In genomic region chr21:43373387-43374227, GRCh38 we compare ENCODE assay signal across 26 cellular contexts. TPM values are rescaled to one million over a fixed set of nuclear protein-coding genes. Genes with fewer than 3 reads are reported as not detected.
DNase-seq lines count a peak whose midpoint lies in the region; ATAC-seq, FAIRE-seq and TF ChIP-seq lines count a peak whose summit lies in the region.
"Had no signal": no experiment of that assay in that cellular context is flagged by ENCODE, and none has a peak within 500 bp of the region (broad histone marks: within the 10 kb centered on the region; RNA-seq: fewer than 3 reads in every experiment).

No MANE protein-coding gene starts in this region.

- peak overlapping the region; percentile 49 for H3K9ac ChIP-seq in keratinocyte (ENCODE audit: control insufficient read depth, extremely low read depth, insufficient read depth, low read length)
- H3K9ac ChIP-seq in smooth muscle cell (ENCODE audit: low read depth) = no peak overlapping the region

- peak overlapping the region; percentile 31 for H3K4me2 ChIP-seq in keratinocyte (ENCODE audit: control insufficient read depth, extremely low read depth, insufficient read depth, low read depth, low read length)
- no peak overlapping the region for H3K4me2 ChIP-seq in smooth muscle cell

- H3F3A ChIP-seq in smooth muscle cell (ENCODE audit: low read depth) = peaks cover 4% of the 10 kb centered on the region

- dilution Hi-C loops in keratinocyte (cut with MboI; ENCODE audit: extremely low pct_ligation_motif_present, low sequenced_read_pairs) = no loop called here

- ATAC-seq in RWPE2 (ENCODE audit: low read depth) (no peak), HG02623 (IDR thresholded peaks at IDR 0.05; ENCODE audit: unreplicated experiment) (no peak)
- ATAC-seq: activated CD8-positive, alpha-beta T cell treated with anti-CD3 and anti-CD28 coated beads, Interleukin-2, amount 10 ng/mL, durations not matched to agents 7 days and 5 days; HCT116 had no signal

- H3K79me2 ChIP-seq in keratinocyte (ENCODE audit: control insufficient read depth, insufficient read depth, low read length) (no peaks in the 10 kb centered on the region), smooth muscle cell (ENCODE audit: low read depth) (no peaks in the 10 kb centered on the region)

- H4K20me1 ChIP-seq in keratinocyte (ENCODE audit: control insufficient read depth, extremely low read depth, insufficient read depth, low read length) = no peaks in the 10 kb centered on the region
- H4K20me1 ChIP-seq in smooth muscle cell (ENCODE audit: low read depth) = no peaks in the 10 kb centered on the region

- H3K9me1 ChIP-seq in keratinocyte (ENCODE audit: control insufficient read depth, extremely low read depth, insufficient read depth, low read length) = no peaks in the 10 kb centered on the region

- no peaks in the 10 kb centered on the region for H3K27me3 ChIP-seq in RWPE2 (ENCODE audit: insufficient read depth, poor library complexity, severe bottlenecking)
- no peaks in the 10 kb centered on the region for H3K27me3 ChIP-seq in keratinocyte (ENCODE audit: control insufficient read depth, extremely low read depth, insufficient read depth, low read length)
- no peaks in the 10 kb centered on the region for H3K27me3 ChIP-seq in smooth muscle cell (ENCODE audit: low read depth)
- no peaks in the 10 kb centered on the region for H3K27me3 ChIP-seq in HAP-1 (ENCODE audit: low read depth)
- H3K27me3 ChIP-seq: Peyer's patch, uterus had no signal

- no peak for TF ChIP-seq CTCF in C4-2B (conservative IDR thresholded peaks at IDR 0.05)
- no peak for TF ChIP-seq CTCF in RWPE2 (IDR thresholded peaks at IDR 0.05; ENCODE audit: poor library complexity, severe bottlenecking)
- no peak for TF ChIP-seq CTCF in keratinocyte (optimal IDR thresholded peaks at IDR 0.05 in 1 of 3, IDR thresholded peaks at IDR 0.05 in 1 of 3, conservative IDR thresholded peaks at IDR 0.05 in 1 of 3; ENCODE audit: extremely low read depth in 1 of 3, insufficient read depth in 2 of 3, low read length in 3 of 3)
- no peak for TF ChIP-seq CTCF in smooth muscle cell (IDR thresholded peaks at IDR 0.05; ENCODE audit: borderline replicate concordance, insufficient read depth, poor library complexity, severe bottlenecking)

- H3K4me3 ChIP-seq in RWPE2 (ENCODE audit: severe bottlenecking) (no peak overlapping the region), keratinocyte (ENCODE audit: control insufficient read depth in 2 of 3, extremely low read depth in 1 of 3, insufficient read depth in 2 of 3, low read depth in 1 of 3, low read length in 3 of 3) (no peak overlapping the region), smooth muscle cell (no peak overlapping the region), HAP-1 (no peak overlapping the region)
- H3K4me3 ChIP-seq: Peyer's patch, psoas muscle, SJCRH30, uterus had no signal

- H3K9me3 ChIP-seq in RWPE2 (ENCODE audit: severe bottlenecking) (no peaks in the 10 kb centered on the region), keratinocyte (ENCODE audit: control insufficient read depth, low read depth, low read length) (no peaks in the 10 kb centered on the region), smooth muscle cell (replicated peaks; ENCODE audit: low read depth) (no peaks in the 10 kb centered on the region), HAP-1 (no peaks in the 10 kb centered on the region)
- H3K9me3 ChIP-seq: Peyer's patch, psoas muscle, SJCRH30, uterus had no signal

- H3K36me3 ChIP-seq in RWPE2 (ENCODE audit: low read depth) (no peaks in the 10 kb centered on the region), keratinocyte (ENCODE audit: control insufficient read depth in 2 of 2, extremely low read depth in 1 of 2, insufficient read depth in 2 of 2, low read length in 2 of 2) (no peaks in the 10 kb centered on the region), smooth muscle cell (ENCODE audit: low read depth) (no peaks in the 10 kb centered on the region), HAP-1 (replicated peaks) (no peaks in the 10 kb centered on the region)
- H3K36me3 ChIP-seq: Peyer's patch, SJCRH30, uterus had no signal

- DNase-seq in RWPE2 (ENCODE audit: low spot score) (no peak), keratinocyte (ENCODE audit: low read depth, low spot score) (no peak), smooth muscle cell (lab: John Stamatoyannopoulos, UW; ENCODE audit: unreplicated experiment) (no peak), HAP-1 (ENCODE audit: low spot score in 2 of 2) (no peak), G401 (ENCODE audit: low spot score) (no peak), DMS 273 treated with DMSO at 0.1 percent for 48 hours (lab: John Stamatoyannopoulos, UW) (no peak)
- DNase-seq: ACHN; activated CD8-positive, alpha-beta T cell treated with anti-CD3 and anti-CD28 coated beads, Interleukin-2, amount 10 ng/mL, durations not matched to agents 7 days and 5 days; amniotic stem cell; DMS53; effector CD4-positive, alpha-beta T cell; Kasumi-1; NCI-H2107; NCI-H345; Peyer's patch; SJCRH30; stimulated activated naive CD4-positive, alpha-beta T cell treated with Interleukin-2 at 50 U/mL for 16 hours; T-helper 9 cell; uterus had no signal

- FAIRE-seq in keratinocyte (lab: Jason Lieb, UNC) = peak; percentile 56
- FAIRE-seq: bronchial epithelial cell, colon, G401.6 had no signal

- WGBS in smooth muscle cell (ENCODE audit: low lambda C conversion rate) = 90% methylated on average over 21 of the region's 21 CpGs

- in situ Hi-C loops in HAP-1 (cut with MboI; ENCODE audit: low sequenced_read_pairs) = no loop called here
- in situ Hi-C loops in G401 (cut with HindIII; ENCODE audit: low sequenced_read_pairs) = no loop called here

- H2AFZ ChIP-seq in keratinocyte (ENCODE audit: control insufficient read depth, low read length) (no peak overlapping the region), smooth muscle cell (ENCODE audit: low read depth) (no peak overlapping the region)

- H3K4me1 ChIP-seq in RWPE2 (ENCODE audit: insufficient read depth, poor library complexity, severe bottlenecking) (peaks cover 23% of the 10 kb centered on the region), keratinocyte (ENCODE audit: control insufficient read depth, extremely low read depth, insufficient read depth, low read length) (peaks cover 39% of the 10 kb centered on the region), smooth muscle cell (ENCODE audit: low read depth) (peaks cover 6% of the 10 kb centered on the region), HAP-1 (peaks cover 17% of the 10 kb centered on the region)
- H3K4me1 ChIP-seq: Peyer's patch, psoas muscle, SJCRH30 had no signal

- H3K27ac ChIP-seq in C4-2B (peak overlapping the region; percentile 10; the same call in 1 of the 2 replicates), RWPE2 (ENCODE audit: poor library complexity, severe bottlenecking) (peak overlapping the region; percentile 32), keratinocyte (ENCODE audit: control insufficient read depth, insufficient read depth, low read length) (peak overlapping the region; percentile 55), smooth muscle cell (ENCODE audit: low read depth) (peak overlapping the region; percentile 35)
- H3K27ac ChIP-seq: Peyer's patch, psoas muscle, SJCRH30, uterus had no signal

RNA-seq across cellular contexts. Expression of gene SIK1, which starts 53.3 kb away (rescaled TPM):
- polyA plus RNA-seq in keratinocyte = 24.6 to 49.6 TPM (median 25.5 TPM) in 3 replicates
- 94.3 TPM for polyA plus RNA-seq in keratinocyte (2011; ENCODE audit: low read depth)
- polyA plus RNA-seq in keratinocyte (2011; cell fraction: cytosol; rRNA removed) = 13.1 and 26.6 TPM in 2 replicates
- 122 and 124 TPM in 2 replicates for polyA plus RNA-seq in keratinocyte (2011; cell fraction: nucleus; rRNA removed)
- 15.0 and 20.4 TPM in 2 replicates for polyA plus RNA-seq in keratinocyte (2012; ENCODE audit: low replicate concordance)
- polyA minus RNA-seq in keratinocyte = 19.9 to 37.9 TPM (median 25.2 TPM) in 3 replicates
- 59.5 TPM for polyA minus RNA-seq in keratinocyte (2011; cell fraction: cytosol; rRNA and poly(A)+ RNA removed)
- polyA minus RNA-seq in keratinocyte (2011; cell fraction: nucleus; rRNA and poly(A)+ RNA removed) = 43.2 and 64.8 TPM in 2 replicates
- total RNA-seq in smooth muscle cell = 16.3 and 18.2 TPM in 2 replicates
- polyA plus RNA-seq in smooth muscle cell = 3.9 and 11.2 TPM in 2 replicates
- total RNA-seq in G401 (2014; rRNA removed; shearing (Covaris generic)) = 2.0 and 10.8 TPM in 2 replicates
